ENCODE assay signal across 23 cellular contexts in the genomic region with DNA sequence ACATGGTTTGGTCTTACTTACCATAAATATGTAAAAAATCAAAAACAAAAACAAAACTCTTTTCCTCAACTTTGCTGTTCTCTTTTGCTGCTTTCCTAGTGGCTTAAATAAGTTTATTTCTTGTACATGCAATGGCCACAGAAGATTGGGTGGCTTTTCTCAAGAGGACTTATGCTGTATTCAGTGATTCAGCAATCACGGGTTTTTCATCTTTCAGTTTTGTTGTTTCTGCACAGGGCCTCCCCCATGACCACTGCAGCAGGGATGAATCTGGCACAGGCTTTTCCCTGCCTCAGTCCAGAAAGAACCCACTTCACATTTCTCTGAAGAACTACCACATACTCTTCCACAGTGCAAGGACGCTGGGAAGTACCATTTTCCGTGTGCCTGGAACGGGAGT.
DNase-seq lines count a peak whose midpoint lies in the region; ATAC-seq and TF ChIP-seq lines count a peak whose summit lies in the region.
"Had no signal": no experiment of that assay in that cellular context is flagged by ENCODE, and none has a peak within 500 bp of the region (broad histone marks: within the 10 kb centered on the region; RNA-seq: fewer than 3 reads in every experiment).

No MANE protein-coding gene starts in this region.

- H3K9me3 Mint-ChIP-seq in activated T-cell treated with anti-CD3 and anti-CD28 coated beads, Interleukin-2, amount 50 U/mL, for 4 hours, result peaks cover 8% of the 10 kb centered on the region

- no peaks in the 10 kb centered on the region for H3K36me3 Mint-ChIP-seq in activated T-cell treated with anti-CD3 and anti-CD28 coated beads, Interleukin-2, amount 50 U/mL, for 4 hours (ENCODE audit: insufficient read depth)
- H3K36me3 Mint-ChIP-seq: CD4-positive, CD25-positive, alpha-beta regulatory T cell; WTC11 had no signal

- intact Hi-C loops in left ventricle myocardium inferior (cut with micrococcal nuclease), result no loop called here
- intact Hi-C loops in Right ventricle myocardium inferior (cut with DNase I), result loop anchor here (5.0 kb wide), 2 partner anchors 81 to 366 kb away; a partner anchor contains a TSS
- intact Hi-C loops in esophagus squamous epithelium (cut with DNase I), result no loop called here

- H3K79me2 ChIP-seq in osteoblast (ENCODE audit: insufficient read depth, low read length), result no peaks in the 10 kb centered on the region

- DNase-seq in left ventricle myocardium inferior, result no peak
- DNase-seq in Right ventricle myocardium inferior (ENCODE audit: missing footprints), result no peak
- DNase-seq in esophagus squamous epithelium (lab: John Stamatoyannopoulos, UW), result no peak
- peak; percentile 34 for DNase-seq in osteoblast (ENCODE audit: insufficient read length, low spot score, missing footprints)
- no peak for DNase-seq in tibial nerve (ENCODE audit: low spot score in 2 of 2)
- DNase-seq in activated T-cell treated with anti-CD3 and anti-CD28 coated beads, Interleukin-2, amount 50 U/mL, for 4 hours, result no peak
- DNase-seq: activated naive CD4-positive, alpha-beta T cell treated with anti-CD3 and anti-CD28 coated beads, Interleukin-2, amount 10 ng/mL, durations not matched to agents 7 days and 5 days; amygdala; CD4-positive, CD25-positive, alpha-beta regulatory T cell; islet precursor cell; midbrain; NCI-H1092 treated with DMSO at 0.1 percent for 48 hours; NCI-H187; NCI-H2171; NCI-H510A treated with DMSO at 0.1 percent for 48 hours; nephron progenitor cell; right lobe of liver had no signal

- H2AFZ ChIP-seq in osteoblast (ENCODE audit: low read length), result peak overlapping the region; percentile 24

- no peaks in the 10 kb centered on the region for H4K20me1 ChIP-seq in osteoblast (ENCODE audit: insufficient read depth, low read length)

- H3K27ac ChIP-seq in left ventricle myocardium inferior (replicated peaks) (peak overlapping the region; percentile 82), esophagus squamous epithelium (peak overlapping the region in 3 of 4 donors; percentile 34 to 56 (median 47)), osteoblast (ENCODE audit: low read depth, low read length) (peak overlapping the region; percentile 78), tibial nerve (peak overlapping the region; percentile 16 to 78 (median 51))
- H3K27ac ChIP-seq: right lobe of liver had no signal

- H3K27me3 Mint-ChIP-seq in activated T-cell treated with anti-CD3 and anti-CD28 coated beads, Interleukin-2, amount 50 U/mL, for 4 hours (ENCODE audit: low read depth), result peaks cover 2% of the 10 kb centered on the region
- H3K27me3 Mint-ChIP-seq: CD4-positive, CD25-positive, alpha-beta regulatory T cell; IgD-negative memory B cell; stimulated activated naive CD8-positive, alpha-beta T cell treated with anti-CD3 and anti-CD28 coated beads, Interleukin-15, Interleukin-2, amounts not matched to agents 100 ng/mL and 50 ng/mL, for 24 hours had no signal

- H3K36me3 ChIP-seq in left ventricle myocardium inferior (no peaks in the 10 kb centered on the region), esophagus squamous epithelium (no peaks in the 10 kb centered on the region), osteoblast (ENCODE audit: insufficient read depth, low read length) (no peaks in the 10 kb centered on the region), tibial nerve (no peaks in the 10 kb centered on the region)
- H3K36me3 ChIP-seq: right lobe of liver, transverse colon had no signal

- 81 to 87% methylated on average over 4 of the region's 4 CpGs for WGBS in esophagus squamous epithelium, 2 donors
- WGBS in tibial nerve, 2 donors, result 83% methylated on average over 4 of the region's 4 CpGs

- ATAC-seq in Right ventricle myocardium inferior (no peak), GM21723 (IDR thresholded peaks at IDR 0.05; ENCODE audit: unreplicated experiment) (no peak), GM19328 (IDR thresholded peaks at IDR 0.05; ENCODE audit: unreplicated experiment) (no peak)
- ATAC-seq in activated T-cell treated with anti-CD3 and anti-CD28 coated beads, Interleukin-2, amount 50 U/mL, for 4 hours, result no peak
- ATAC-seq: WTC11 had no signal

- peak overlapping the region; percentile 9 for H3K4me2 ChIP-seq in osteoblast (ENCODE audit: insufficient read depth, low read length)

- H3K27me3 ChIP-seq in left ventricle myocardium inferior (ENCODE audit: low read depth) (no peaks in the 10 kb centered on the region), esophagus squamous epithelium (no peaks in the 10 kb centered on the region), osteoblast (ENCODE audit: insufficient read depth, low read length) (no peaks in the 10 kb centered on the region), tibial nerve (no peaks in the 10 kb centered on the region)
- H3K27me3 ChIP-seq: right lobe of liver, transverse colon had no signal

- H3K4me3 Mint-ChIP-seq in activated T-cell treated with anti-CD3 and anti-CD28 coated beads, Interleukin-2, amount 50 U/mL, for 4 hours, result no peak overlapping the region
- H3K4me3 Mint-ChIP-seq: activated naive CD4-positive, alpha-beta T cell treated with anti-CD3 and anti-CD28 coated beads, Interleukin-2, amount 10 ng/mL, durations not matched to agents 7 days and 5 days; CD4-positive, CD25-positive, alpha-beta regulatory T cell; IgD-negative memory B cell; nephron progenitor cell; stimulated activated naive CD8-positive, alpha-beta T cell treated with anti-CD3 and anti-CD28 coated beads, Interleukin-15, Interleukin-2, amounts not matched to agents 100 ng/mL and 50 ng/mL, for 24 hours; WTC11 had no signal

- H3K4me1 Mint-ChIP-seq in activated T-cell treated with anti-CD3 and anti-CD28 coated beads, Interleukin-2, amount 50 U/mL, for 4 hours (ENCODE audit: low read depth), result no peaks in the 10 kb centered on the region
- H3K4me1 Mint-ChIP-seq: activated naive CD4-positive, alpha-beta T cell treated with anti-CD3 and anti-CD28 coated beads, Interleukin-2, amount 10 ng/mL, durations not matched to agents 7 days and 5 days had no signal

- H3K4me1 ChIP-seq in left ventricle myocardium inferior (peaks cover 54% of the 10 kb centered on the region), esophagus squamous epithelium (peaks cover 3 to 37% (median 10%) of the 10 kb centered on the region in 3 donors), osteoblast (ENCODE audit: insufficient read depth, low read length) (peaks cover 11% of the 10 kb centered on the region), tibial nerve (peaks cover 0 to 51% (median 14%) of the 10 kb centered on the region in 4 donors)

- no peaks in the 10 kb centered on the region for H3K9me3 ChIP-seq in left ventricle myocardium inferior (replicated peaks)
- H3K9me3 ChIP-seq in esophagus squamous epithelium, result no peaks in the 10 kb centered on the region
- no peaks in the 10 kb centered on the region for H3K9me3 ChIP-seq in osteoblast (ENCODE audit: low read depth, low read length)
- H3K9me3 ChIP-seq in tibial nerve, result no peaks in the 10 kb centered on the region
- H3K9me3 ChIP-seq: right lobe of liver, transverse colon had no signal

- TF ChIP-seq CTCF in left ventricle myocardium inferior (IDR thresholded peaks at IDR 0.05; ENCODE audit: borderline replicate concordance) (no peak), esophagus squamous epithelium (IDR thresholded peaks at IDR 0.05) (no peak), osteoblast (IDR thresholded peaks at IDR 0.05; ENCODE audit: extremely low read depth, low read depth, low read length) (no peak), tibial nerve (IDR thresholded peaks at IDR 0.05) (no peak)

- no peak for TF ChIP-seq POLR2A in esophagus squamous epithelium (IDR thresholded peaks at IDR 0.05)
- TF ChIP-seq POLR2A in tibial nerve (IDR thresholded peaks at IDR 0.05), result no peak

- no peak overlapping the region for H3K4me3 ChIP-seq in left ventricle myocardium inferior
- no peak overlapping the region for H3K4me3 ChIP-seq in esophagus squamous epithelium
- H3K4me3 ChIP-seq in osteoblast (ENCODE audit: insufficient read depth, low read length), result no peak overlapping the region
- no peak overlapping the region for H3K4me3 ChIP-seq in tibial nerve
- H3K4me3 ChIP-seq: right lobe of liver, transverse colon had no signal

- TF ChIP-seq EP300 in tibial nerve (IDR thresholded peaks at IDR 0.05), result no peak
